ENCODE assay signal across 22 cellular contexts in the genomic region with DNA sequence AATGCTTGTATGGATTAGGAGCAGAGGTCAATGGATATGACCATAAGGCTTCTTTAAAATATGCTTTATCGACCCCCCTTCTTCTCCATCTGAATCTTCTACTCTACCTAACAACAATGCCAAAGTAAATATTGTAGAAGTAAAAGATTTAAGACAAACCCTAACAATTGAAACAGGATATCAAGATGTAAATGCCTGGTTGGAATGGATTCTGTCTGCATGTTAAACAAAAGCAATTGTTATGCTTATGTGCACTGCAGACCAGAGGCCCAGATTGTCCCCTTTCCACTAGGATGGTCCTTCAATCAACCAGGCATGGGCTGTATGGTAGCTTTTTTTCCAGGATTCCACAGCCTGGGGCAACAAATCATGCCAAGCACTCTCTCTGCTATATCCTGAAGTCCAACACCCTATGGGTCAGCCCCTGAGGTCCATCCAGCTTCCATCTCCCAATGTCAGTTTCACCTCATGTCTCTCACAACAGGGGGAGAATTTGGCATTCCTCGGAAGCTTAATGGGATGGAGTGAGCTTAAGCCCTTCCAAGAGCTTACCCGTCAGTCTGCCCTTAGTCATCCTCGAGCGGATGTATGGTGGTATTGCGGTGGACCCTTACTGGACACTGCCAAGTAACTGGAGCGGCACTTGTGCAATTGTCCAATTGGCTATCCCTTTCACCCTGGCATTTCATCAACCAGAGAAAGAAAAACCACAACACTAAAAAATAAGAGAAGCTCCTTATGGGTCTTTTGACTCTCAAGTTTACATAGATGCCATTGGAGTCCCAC. TPM values are rescaled to one million over a fixed set of nuclear protein-coding genes. Genes with fewer than 3 reads are reported as not detected.
DNase-seq lines count a peak whose midpoint lies in the region; ATAC-seq, FAIRE-seq and TF ChIP-seq lines count a peak whose summit lies in the region.
"Had no signal": no experiment of that assay in that cellular context is flagged by ENCODE, and none has a peak within 500 bp of the region (broad histone marks: within the 10 kb centered on the region; RNA-seq: fewer than 3 reads in every experiment).

No MANE protein-coding gene starts in this region.

- H3K79me1 ChIP-seq in H1 (ENCODE audit: low read depth, low read length), result no peaks in the 10 kb centered on the region; the same call in 1 of the 2 replicates

- no peak overlapping the region; the same call in 1 of the 2 replicates for H2AK5ac ChIP-seq in H1 (ENCODE audit: low read depth, low read length)

- no peak overlapping the region for H3K27ac Mint-ChIP-seq in glutamatergic neuron (ENCODE audit: unreplicated experiment)
- H3K27ac Mint-ChIP-seq: CD4-positive, CD25-positive, alpha-beta regulatory T cell had no signal

- H2BK5ac ChIP-seq in H1 (ENCODE audit: low read depth, low read length), result peak overlapping the region; percentile 22; the same call in 1 of the 2 replicates

- peak overlapping the region; percentile 61 to 80 for H3K4me2 ChIP-seq in H1 (ENCODE audit: insufficient read depth in 1 of 2, low read depth in 2 of 2, low read length in 2 of 2)
- no peak overlapping the region for H3K4me2 ChIP-seq in neural cell (ENCODE audit: low read length)
- H3K4me2 ChIP-seq in hepatocyte, result no peak overlapping the region

- CTCF ChIA-PET in H1 (lab: Charles Lee; ENCODE audit: partially characterized antibody), result interaction anchor here (0.6 to 10.6 kb wide), 12 partner anchors 11 to 157 kb away, joined by 3 to 138 read pairs (median 4); a partner anchor contains a TSS

- H3K18ac ChIP-seq in H1 (ENCODE audit: extremely low read depth, low read length), result 0 out of 2 replicates have a peak overlapping the region, but pooled peaks have one; percentile 0

- peaks cover 5% of the 10 kb centered on the region for H3K36me3 Mint-ChIP-seq in glutamatergic neuron (ENCODE audit: unreplicated experiment)

- no peak for FAIRE-seq in H1 (lab: Jason Lieb, UNC)

- DNase-seq in activated effector memory CD4-positive, alpha-beta T cell treated with anti-CD3 and anti-CD28 coated beads, Interleukin-2, amount 50 U/mL, for 16 hours, result peak; percentile 41
- DNase-seq in activated effector memory CD4-positive, alpha-beta T cell treated with Interleukin-2 at 50 U/mL for 16 hours, result no peak
- DNase-seq in H1 (ENCODE audit: low read depth in 1 of 2, low spot score in 2 of 2), result no peak
- no peak for DNase-seq in hepatocyte (ENCODE audit: low spot score)
- DNase-seq in glutamatergic neuron, result no peak
- no peak for DNase-seq in activated CD8-positive, alpha-beta memory T cell treated with anti-CD3 and anti-CD28 coated beads, Interleukin-2, amount 50 U/mL, for 48 hours
- DNase-seq: 8988T; BE2C; CD4-positive, CD25-positive, alpha-beta regulatory T cell; COR-L47; GDM1; IMR-90; NCI-H1417 treated with DMSO at 0.1 percent for 48 hours; NCI-H1930; NCI-H446; NCI-H526 treated with DMSO at 0.1 percent for 48 hours; Peyer's patch had no signal

- H3K36me3 ChIP-seq in H1 (ENCODE audit: control insufficient read depth in 2 of 4, insufficient read depth in 4 of 4, low read length in 3 of 4) (peaks cover 0 to 6% (median 2%) of the 10 kb centered on the region in 4 experiments; a peak in 2 of 8 replicates), neural cell (ENCODE audit: insufficient read depth, low read length) (no peaks in the 10 kb centered on the region), hepatocyte (replicated peaks; ENCODE audit: insufficient read depth, low read depth) (no peaks in the 10 kb centered on the region)
- H3K36me3 ChIP-seq: BE2C, Peyer's patch, SJSA1 had no signal

- TF ChIP-seq POLR2A in H1 (IDR thresholded peaks at IDR 0.05; ENCODE audit: control extremely low read depth in 1 of 2, low read depth in 2 of 2, low read length in 2 of 2), result no peak

- no peak overlapping the region for H3K56ac ChIP-seq in H1 (replicated peaks; ENCODE audit: insufficient read length, low read depth, low read length)

- no peak overlapping the region for H3K4me3 Mint-ChIP-seq in glutamatergic neuron (ENCODE audit: unreplicated experiment)
- H3K4me3 Mint-ChIP-seq: CD4-positive, CD25-positive, alpha-beta regulatory T cell had no signal

- no peak overlapping the region for H2BK120ac ChIP-seq in H1 (replicated peaks; ENCODE audit: low read depth, low read length)

- H3K4me3 ChIP-seq in H1 (ENCODE audit: extremely low read depth in 1 of 4, insufficient read depth in 2 of 4, low read depth in 3 of 4, low read length in 4 of 4) (peak overlapping the region in 2 of 4 experiments; percentile 29 to 39; a peak in 2 of 8 replicates), neural cell (ENCODE audit: low read length) (no peak overlapping the region), hepatocyte (no peak overlapping the region)
- H3K4me3 ChIP-seq: Peyer's patch, SJSA1 had no signal

- no peak for TF ChIP-seq EP300 in H1 (IDR thresholded peaks at IDR 0.05; ENCODE audit: borderline replicate concordance in 1 of 2, low read depth in 2 of 2, low read length in 2 of 2)
- TF ChIP-seq EP300 in neural cell (conservative IDR thresholded peaks at IDR 0.05; ENCODE audit: poor library complexity, severe bottlenecking), result no peak

- H4K5ac ChIP-seq in H1 (ENCODE audit: insufficient read length, low read depth, low read length), result no peak overlapping the region

- no peak for TF ChIP-seq RAD21 in H1 (IDR thresholded peaks at IDR 0.05 in 1 of 2, conservative IDR thresholded peaks at IDR 0.05 in 1 of 2; ENCODE audit: low read depth in 2 of 2, low read length in 2 of 2)
- TF ChIP-seq RAD21 in neural cell (conservative IDR thresholded peaks at IDR 0.05), result no peak

- no peak overlapping the region for H4K91ac ChIP-seq in H1 (replicated peaks; ENCODE audit: insufficient read length, low read length)

- H3K27ac ChIP-seq in H1 (ENCODE audit: low read depth, low read length) (no peak overlapping the region), neural cell (ENCODE audit: low read length) (peak overlapping the region; percentile 97), hepatocyte (no peak overlapping the region)
- H3K27ac ChIP-seq: Peyer's patch, SJSA1 had no signal

- H3K27me3 Mint-ChIP-seq in glutamatergic neuron (ENCODE audit: unreplicated experiment), result peaks cover 2% of the 10 kb centered on the region
- H3K27me3 Mint-ChIP-seq: CD4-positive, CD25-positive, alpha-beta regulatory T cell had no signal

- no peaks in the 10 kb centered on the region for H3K27me3 ChIP-seq in H1 (replicated peaks in 1 of 4; ENCODE audit: control insufficient read depth in 3 of 4, extremely low read depth in 1 of 4, insufficient read depth in 3 of 4, low read length in 3 of 4)
- no peaks in the 10 kb centered on the region for H3K27me3 ChIP-seq in neural cell (ENCODE audit: insufficient read depth, low read depth, low read length)
- H3K27me3 ChIP-seq in hepatocyte, result no peaks in the 10 kb centered on the region
- H3K27me3 ChIP-seq: BE2C, Peyer's patch, SJSA1 had no signal

- peaks cover 0 to 1% of the 10 kb centered on the region in 2 experiments for H4K20me1 ChIP-seq in H1 (replicated peaks in 1 of 2; ENCODE audit: control insufficient read depth in 1 of 2, insufficient read depth in 2 of 2, low read length in 2 of 2)
- no peaks in the 10 kb centered on the region for H4K20me1 ChIP-seq in neural cell (ENCODE audit: insufficient read depth)
- no peaks in the 10 kb centered on the region for H4K20me1 ChIP-seq in hepatocyte (ENCODE audit: insufficient read depth, poor library complexity, severe bottlenecking)

- H3K4me1 ChIP-seq in H1 (replicated peaks in 1 of 4; ENCODE audit: control insufficient read depth in 3 of 4, insufficient read depth in 4 of 4, low read length in 3 of 4), result peaks cover 4 to 39% (median 22%) of the 10 kb centered on the region in 4 experiments; a peak in 6 of 7 replicates
- H3K4me1 ChIP-seq in hepatocyte (ENCODE audit: insufficient read depth), result no peaks in the 10 kb centered on the region
- H3K4me1 ChIP-seq: BE2C, Peyer's patch, SJSA1 had no signal

- H3K4me1 Mint-ChIP-seq in glutamatergic neuron (ENCODE audit: low read depth, unreplicated experiment), result peaks cover 5% of the 10 kb centered on the region

- peaks cover 0 to 8% of the 10 kb centered on the region in 2 experiments; a peak in 3 of 4 replicates for H3K9me3 ChIP-seq in H1 (ENCODE audit: insufficient read depth in 2 of 2, low read depth in 1 of 2, low read length in 1 of 2)
- no peaks in the 10 kb centered on the region for H3K9me3 ChIP-seq in neural cell (ENCODE audit: low read length)
- H3K9me3 ChIP-seq in hepatocyte (ENCODE audit: low read depth), result no peaks in the 10 kb centered on the region
- H3K9me3 ChIP-seq: BE2C, Peyer's patch, SJSA1 had no signal

- H3K14ac ChIP-seq in H1 (ENCODE audit: insufficient read length), result no peak overlapping the region

- no peak overlapping the region for H3K4ac ChIP-seq in H1 (replicated peaks; ENCODE audit: insufficient read length, low read depth, low read length)

- H3K9me3 Mint-ChIP-seq in glutamatergic neuron (ENCODE audit: unreplicated experiment), result peaks cover 2% of the 10 kb centered on the region
- H3K9me3 Mint-ChIP-seq: CD4-positive, CD25-positive, alpha-beta regulatory T cell had no signal

- H3K23ac ChIP-seq in H1 (ENCODE audit: insufficient read length), result no peak overlapping the region

- no peak overlapping the region for H2BK12ac ChIP-seq in H1 (ENCODE audit: low read depth, low read length)

- no peak overlapping the region for H2AFZ ChIP-seq in H1 (ENCODE audit: low read length)
- H2AFZ ChIP-seq in neural cell (ENCODE audit: low read depth, low read length), result no peak overlapping the region
- H2AFZ ChIP-seq in hepatocyte, result no peak overlapping the region

- H3K79me2 ChIP-seq in H1 (ENCODE audit: control insufficient read depth in 1 of 2, insufficient read depth in 2 of 2, low read length in 2 of 2), result no peaks in the 10 kb centered on the region
- H3K79me2 ChIP-seq in neural cell (replicated peaks; ENCODE audit: insufficient read depth, low read length), result no peaks in the 10 kb centered on the region
- no peaks in the 10 kb centered on the region for H3K79me2 ChIP-seq in hepatocyte

- POLR2A ChIA-PET in H1 (lab: Charles Lee; ENCODE audit: partially characterized antibody), result interaction anchor here (0.9 to 4.9 kb wide), 16 partner anchors 8 to 169 kb away, joined by 3 to 29 read pairs (median 4); a partner anchor contains a TSS

- no peak overlapping the region for H2BK20ac ChIP-seq in H1 (ENCODE audit: low read length)

- WGBS in H1 (ENCODE audit: extremely low coverage in 1 of 2, insufficient coverage in 1 of 2, insufficient read length in 1 of 2, insufficient replicate concordance in 2 of 2, low coverage in 1 of 2, low lambda C conversion rate in 2 of 2, missing lambda C conversion rate in 1 of 2), 2 experiments, result 80% methylated on average over 7 of the region's 7 CpGs; no CpG with 5 or more reads in 1 of the 2 experiments
- 87% methylated on average over 7 of the region's 7 CpGs for WGBS in hepatocyte (ENCODE audit: low lambda C conversion rate, missing lambda C conversion rate)

- H3K23me2 ChIP-seq in H1 (ENCODE audit: low read depth, low read length), result no peaks in the 10 kb centered on the region

- TF ChIP-seq CTCF in H1 (IDR thresholded peaks at IDR 0.05; ENCODE audit: control extremely low read depth in 1 of 3, insufficient read depth in 1 of 3, low read depth in 1 of 3, low read length in 3 of 3) (no peak), neural cell (IDR thresholded peaks at IDR 0.05; ENCODE audit: poor library complexity, severe bottlenecking) (no peak), hepatocyte (IDR thresholded peaks at IDR 0.05; ENCODE audit: poor library complexity) (no peak), glutamatergic neuron (IDR thresholded peaks at IDR 0.05; ENCODE audit: partially characterized antibody, unreplicated experiment) (no peak)

- H2BK15ac ChIP-seq in H1 (ENCODE audit: low read length), result no peak overlapping the region

- H3K9me2 ChIP-seq in neural cell (ENCODE audit: insufficient read depth, low read length) (no peaks in the 10 kb centered on the region), hepatocyte (replicated peaks; ENCODE audit: insufficient read depth) (no peaks in the 10 kb centered on the region)

- no peaks in the 10 kb centered on the region for H3F3A ChIP-seq in neural cell (ENCODE audit: insufficient read depth, low read length, poor library complexity, severe bottlenecking)

- no peak overlapping the region; a peak in 1 of 7 replicates for H3K9ac ChIP-seq in H1 (replicated peaks in 1 of 4; ENCODE audit: extremely low read depth in 1 of 4, low read depth in 3 of 4, low read length in 3 of 4)
- no peak overlapping the region for H3K9ac ChIP-seq in neural cell (ENCODE audit: low read length)

- ATAC-seq in HG03442 (IDR thresholded peaks at IDR 0.05; ENCODE audit: unreplicated experiment), result no peak
- ATAC-seq: HCT116 had no signal

- no peak overlapping the region for H4K8ac ChIP-seq in H1 (ENCODE audit: extremely low read depth, insufficient read depth, low read length)

RNA-seq across cellular contexts. Expression of a gene that starts 24.1 kb away (rescaled TPM):
- total RNA-seq in H1 (2021; fragmentation: NEBNext Ultra II Directional; extraction: Animal tissue kit (Norgen Biotek cat#: 25700)), result 12.3 and 14.2 TPM in 2 replicates
- polyA plus RNA-seq in H1 (2011; rRNA removed) (19.3 and 21.5 TPM in 2 replicates), neural cell (31.6 and 39.1 TPM in 2 replicates), hepatocyte (38.7 and 42.0 TPM in 2 replicates)
- 18.3 TPM for polyA plus RNA-seq in H1 (2011; cell fraction: cytosol; rRNA removed)
- polyA plus RNA-seq in H1 (2011; cell fraction: nucleus; rRNA removed), result 15.5 TPM
- 17.3 to 19.4 TPM (median 19.0 TPM) in 4 replicates for polyA plus RNA-seq in H1 (2012, experiment 1 of 2)
- 13.9 TPM for polyA plus RNA-seq in H1 (2012, experiment 2 of 2)
- polyA plus RNA-seq in H1 (2013, experiment 1 of 2), result 7.5 TPM
- 7.4 TPM for polyA plus RNA-seq in H1 (2013, experiment 2 of 2)
- 17.6 and 28.3 TPM in 2 replicates for polyA minus RNA-seq in H1 (2011; rRNA and poly(A)+ RNA removed)
- polyA minus RNA-seq in H1 (2011; cell fraction: cytosol; rRNA and poly(A)+ RNA removed), result 12.0 TPM
- 13.7 TPM for polyA minus RNA-seq in H1 (2011; cell fraction: nucleus; rRNA and poly(A)+ RNA removed)
- 37.7 and 39.4 TPM in 2 replicates for polyA minus RNA-seq in neural cell
- total RNA-seq in hepatocyte (31.5 and 47.3 TPM in 2 replicates), glutamatergic neuron (ENCODE audit: unreplicated experiment) (29.2 TPM)

RNA-seq across cellular contexts. Expression of a gene that starts 36.1 kb away (rescaled TPM):
- 106 and 113 TPM in 2 replicates for total RNA-seq in H1 (2021; fragmentation: NEBNext Ultra II Directional; extraction: Animal tissue kit (Norgen Biotek cat#: 25700))
- polyA plus RNA-seq in H1 (2011; rRNA removed) (64.7 and 65.6 TPM in 2 replicates), neural cell (19.4 and 28.5 TPM in 2 replicates), hepatocyte (3.9 and 4.2 TPM in 2 replicates)
- polyA plus RNA-seq in H1 (2011; cell fraction: cytosol; rRNA removed), result 94.8 TPM
- 119 TPM for polyA plus RNA-seq in H1 (2011; cell fraction: nucleus; rRNA removed)
- polyA plus RNA-seq in H1 (2012, experiment 1 of 2), result 90.1 to 112 TPM (median 101 TPM) in 4 replicates
- polyA plus RNA-seq in H1 (2012, experiment 2 of 2), result 14.1 TPM
- 87.3 TPM for polyA plus RNA-seq in H1 (2013, experiment 1 of 2)
- 81.4 TPM for polyA plus RNA-seq in H1 (2013, experiment 2 of 2)
- polyA minus RNA-seq in H1 (2011; rRNA and poly(A)+ RNA removed), result 112 and 152 TPM in 2 replicates
- polyA minus RNA-seq in H1 (2011; cell fraction: cytosol; rRNA and poly(A)+ RNA removed), result 48.0 TPM
- polyA minus RNA-seq in H1 (2011; cell fraction: nucleus; rRNA and poly(A)+ RNA removed), result 107 TPM
- 21.7 and 24.2 TPM in 2 replicates for polyA minus RNA-seq in neural cell
- total RNA-seq in hepatocyte (3.5 and 6.3 TPM in 2 replicates), glutamatergic neuron (ENCODE audit: unreplicated experiment) (48.2 TPM)

RNA-seq across cellular contexts. Expression of a gene that starts 53.8 kb away (rescaled TPM):
- not detected in 2 replicates for total RNA-seq in H1 (2021; fragmentation: NEBNext Ultra II Directional; extraction: Animal tissue kit (Norgen Biotek cat#: 25700))
- polyA plus RNA-seq in H1 (2011; rRNA removed), result not detected in 2 replicates
- polyA plus RNA-seq in H1 (2011; cell fraction: cytosol; rRNA removed), result not detected
- not detected for polyA plus RNA-seq in H1 (2011; cell fraction: nucleus; rRNA removed)
- polyA plus RNA-seq in H1 (2012, experiment 1 of 2), result not detected in 4 replicates
- polyA plus RNA-seq in H1 (2012, experiment 2 of 2), result not detected
- polyA plus RNA-seq in H1 (2013, experiment 1 of 2), result not detected
- polyA plus RNA-seq in H1 (2013, experiment 2 of 2), result not detected
- polyA minus RNA-seq in H1 (2011; rRNA and poly(A)+ RNA removed), result not detected in 2 replicates
- polyA minus RNA-seq in H1 (2011; cell fraction: cytosol; rRNA and poly(A)+ RNA removed), result not detected
- polyA minus RNA-seq in H1 (2011; cell fraction: nucleus; rRNA and poly(A)+ RNA removed), result not detected
- not detected in 2 replicates for polyA plus RNA-seq in neural cell
- polyA minus RNA-seq in neural cell, result not detected in 2 replicates
- not detected in 2 replicates for total RNA-seq in hepatocyte
- polyA plus RNA-seq in hepatocyte, result 0.36 TPM in 1 of 2 replicates, not detected in the other
- total RNA-seq in glutamatergic neuron (ENCODE audit: unreplicated experiment), result not detected
- total RNA-seq: CD4-positive, CD25-positive, alpha-beta regulatory T cell; IMR-90; M059J; Peyer's patch; SJSA1 had no signal
- polyA plus RNA-seq: CD4-positive, CD25-positive, alpha-beta regulatory T cell; IMR-90 had no signal

RNA-seq across cellular contexts. Expression of a gene that starts 56.4 kb away (rescaled TPM):
- total RNA-seq in H1 (2021; fragmentation: NEBNext Ultra II Directional; extraction: Animal tissue kit (Norgen Biotek cat#: 25700)), result not detected in 2 replicates
- 0.29 TPM in 1 of 2 replicates, not detected in the other for polyA plus RNA-seq in H1 (2011; rRNA removed)
- not detected for polyA plus RNA-seq in H1 (2011; cell fraction: cytosol; rRNA removed)
- not detected for polyA plus RNA-seq in H1 (2011; cell fraction: nucleus; rRNA removed)
- not detected in 4 replicates for polyA plus RNA-seq in H1 (2012, experiment 1 of 2)
- not detected for polyA plus RNA-seq in H1 (2012, experiment 2 of 2)
- polyA plus RNA-seq in H1 (2013, experiment 1 of 2), result not detected
- polyA plus RNA-seq in H1 (2013, experiment 2 of 2), result not detected
- polyA minus RNA-seq in H1 (2011; rRNA and poly(A)+ RNA removed), result not detected in 2 replicates
- polyA minus RNA-seq in H1 (2011; cell fraction: cytosol; rRNA and poly(A)+ RNA removed), result not detected
- not detected for polyA minus RNA-seq in H1 (2011; cell fraction: nucleus; rRNA and poly(A)+ RNA removed)
- polyA plus RNA-seq in neural cell, result not detected in 2 replicates
- polyA minus RNA-seq in neural cell, result not detected in 2 replicates
- total RNA-seq in hepatocyte, result not detected in 2 replicates
- not detected in 2 replicates for polyA plus RNA-seq in hepatocyte
- not detected for total RNA-seq in glutamatergic neuron (ENCODE audit: unreplicated experiment)
- total RNA-seq: CD4-positive, CD25-positive, alpha-beta regulatory T cell; IMR-90; M059J; Peyer's patch; SJSA1 had no signal
- polyA plus RNA-seq: CD4-positive, CD25-positive, alpha-beta regulatory T cell; IMR-90 had no signal

Comparison
In these comparisons a context has a peak if more than half of its experiments do, and no peak if none do; other contexts are left out.
1. H3K4me2 ChIP-seq: peak in H1 (2 of 2); none in neural cell (single experiment) and hepatocyte (single experiment).